ENCODE assay signal across 20 cellular contexts in genomic region chr1:55067914-55068313, GRCh38. TPM values are rescaled to one million over a fixed set of nuclear protein-coding genes. Genes with fewer than 3 reads are reported as not detected.
A peak's percentile ranks its signal among the peaks of the same experiment; 100 is the strongest.
DNase-seq lines count a peak whose midpoint lies in the region; ATAC-seq, FAIRE-seq and TF ChIP-seq lines count a peak whose summit lies in the region.
"Had no signal": no experiment of that assay in that cellular context is flagged by ENCODE, and none has a peak within 500 bp of the region (broad histone marks: within the 10 kb centered on the region; RNA-seq: fewer than 3 reads in every experiment).

No MANE protein-coding gene starts in this region.

- no peak overlapping the region for H2AFZ ChIP-seq in OCI-LY7 (ENCODE audit: low read length)
- H2AFZ ChIP-seq: GM23338 had no signal

- no peaks in the 10 kb centered on the region for H4K20me1 ChIP-seq in OCI-LY7 (ENCODE audit: insufficient read depth, low read length)

- FAIRE-seq in islet of Langerhans (lab: Jason Lieb, UNC), result peak; percentile 49
- FAIRE-seq: A549, H54, HTR-8/SVneo had no signal

- no peaks in the 10 kb centered on the region for H3K79me2 ChIP-seq in OCI-LY7 (ENCODE audit: insufficient read depth, low read depth, low read length)

- CTCF ChIA-PET in HEK293 (lab: Yijun Ruan, JAX) (no interaction called here), OCI-LY7 (lab: Charles Lee; ENCODE audit: unreplicated experiment) (no interaction called here), A673 (lab: Charles Lee) (no interaction called here)

- H3K9me2 ChIP-seq in OCI-LY7 (ENCODE audit: insufficient read depth, low read length), result no peaks in the 10 kb centered on the region

- no peaks in the 10 kb centered on the region for H3K27me3 ChIP-seq in heart left ventricle
- no peaks in the 10 kb centered on the region for H3K27me3 ChIP-seq in gastrocnemius medialis
- H3K27me3 ChIP-seq in A673 (replicated peaks; ENCODE audit: insufficient read depth, low read depth, low read length, poor library complexity), result no peaks in the 10 kb centered on the region
- H3K27me3 ChIP-seq: BLaER1 had no signal

- H3K4me3 ChIP-seq in heart left ventricle (no peak overlapping the region), HEK293 (ENCODE audit: low read depth, low read length) (no peak overlapping the region), gastrocnemius medialis (no peak overlapping the region), OCI-LY7 (ENCODE audit: low read depth, low read length, poor library complexity, severe bottlenecking) (no peak overlapping the region), A673 (ENCODE audit: low read depth, low read length, poor library complexity, severe bottlenecking) (no peak overlapping the region)
- H3K4me3 ChIP-seq: A549, BLaER1, GM23338 had no signal

- no peak for ATAC-seq in heart left ventricle
- no peak for ATAC-seq in Right ventricle myocardium superior (ENCODE audit: poor library complexity)
- no peak for ATAC-seq in gastrocnemius medialis
- ATAC-seq: A549, GM23338 had no signal

- WGBS in heart left ventricle, 4 donors, result 59 to 70% (median 62%) methylated on average over 1 of the region's 1 CpG

- TF ChIP-seq CTCF in heart left ventricle (IDR thresholded peaks at IDR 0.05) (no peak), HEK293 (tag by site-specific recombination; IDR thresholded peaks at IDR 0.05) (no peak), gastrocnemius medialis (IDR thresholded peaks at IDR 0.05 in 4 of 5, conservative IDR thresholded peaks at IDR 0.05 in 1 of 5) (no peak), OCI-LY7 (conservative IDR thresholded peaks at IDR 0.05; ENCODE audit: low read length) (no peak), A673 (conservative IDR thresholded peaks at IDR 0.05; ENCODE audit: low read depth, low read length) (no peak)

- H3K9me3 ChIP-seq in heart left ventricle (no peaks in the 10 kb centered on the region), HEK293 (ENCODE audit: control insufficient read depth, insufficient read depth, low read depth, low read length) (no peaks in the 10 kb centered on the region), gastrocnemius medialis (no peaks in the 10 kb centered on the region), OCI-LY7 (ENCODE audit: low read length) (no peaks in the 10 kb centered on the region), A673 (ENCODE audit: low read depth, low read length, poor library complexity, severe bottlenecking) (no peaks in the 10 kb centered on the region)
- H3K9me3 ChIP-seq: A549, BLaER1 had no signal

- H3K36me3 ChIP-seq in heart left ventricle (peaks cover 0 to 69% (median 56%) of the 10 kb centered on the region in 9 donors), HEK293 (ENCODE audit: control insufficient read depth in 2 of 2, insufficient read depth in 1 of 2, low read length in 2 of 2) (peaks cover 9 to 64% of the 10 kb centered on the region in 2 experiments), gastrocnemius medialis (peaks cover 0 to 43% of the 10 kb centered on the region in 2 donors), OCI-LY7 (ENCODE audit: insufficient read depth, low read length) (peaks cover 56% of the 10 kb centered on the region), A673 (ENCODE audit: insufficient read depth, low read length, poor library complexity, severe bottlenecking) (peaks cover 60% of the 10 kb centered on the region)

- in situ Hi-C loops in gastrocnemius medialis (cut with MboI; ENCODE audit: low sequenced_read_pairs in 4 of 4), result no loop called here

- no TSS peak for BruUV-seq in OCI-LY7 (replicated peaks; lab: Mats Ljungman, UMichigan)
- BruUV-seq in A673 (replicated peaks; lab: Mats Ljungman, UMichigan), result no TSS peak

- POLR2A ChIA-PET in HEK293 (lab: Yijun Ruan, JAX), result no interaction called here
- POLR2A ChIA-PET in OCI-LY7 (lab: Charles Lee), result no interaction called here
- POLR2A ChIA-PET in A673 (lab: Charles Lee; ENCODE audit: low non-redundant PET), result no interaction called here

- no peak for TF ChIP-seq POLR2A in heart left ventricle (IDR thresholded peaks at IDR 0.05)
- TF ChIP-seq POLR2A in gastrocnemius medialis (IDR thresholded peaks at IDR 0.05), result no peak

- intact Hi-C loops in heart left ventricle (cut with DNase I), result no loop called here
- intact Hi-C loops in Right ventricle myocardium superior (cut with DNase I), result no loop called here
- intact Hi-C loops in gastrocnemius medialis (cut with DNase I; ENCODE audit: low total_unique reads), result no loop called here
- intact Hi-C loops in OCI-LY7 (cut with micrococcal nuclease; ENCODE audit: unreplicated experiment), result no loop called here
- intact Hi-C loops in A673 (cut with micrococcal nuclease; ENCODE audit: unreplicated experiment), result no loop called here

- no peak for DNase-seq in heart left ventricle
- no peak for DNase-seq in Right ventricle myocardium superior
- no peak for DNase-seq in gastrocnemius medialis
- no peak for DNase-seq in OCI-LY7 (ENCODE audit: low spot score)
- DNase-seq in A673 (ENCODE audit: low spot score), result no peak
- DNase-seq: CD4-positive, alpha-beta memory T cell; DMS153; GDM1; HCEC 1CT; HFFc6 had no signal

- H3K4me1 ChIP-seq in heart left ventricle, result peaks cover 0 to 53% (median 23%) of the 10 kb centered on the region in 12 donors
- no peaks in the 10 kb centered on the region for H3K4me1 ChIP-seq in HEK293 (ENCODE audit: control insufficient read depth, insufficient read depth, low read length)
- peaks cover 43 to 51% of the 10 kb centered on the region in 2 donors for H3K4me1 ChIP-seq in gastrocnemius medialis
- H3K4me1 ChIP-seq in OCI-LY7 (ENCODE audit: insufficient read depth, low read length, poor library complexity, severe bottlenecking), result peaks cover 9% of the 10 kb centered on the region
- no peaks in the 10 kb centered on the region for H3K4me1 ChIP-seq in A673 (ENCODE audit: insufficient read depth, low read length, poor library complexity, severe bottlenecking)

- no peak overlapping the region for H3K4me2 ChIP-seq in OCI-LY7 (ENCODE audit: low read length)
- H3K4me2 ChIP-seq: A549, BLaER1, GM23338 had no signal

- H3K27ac ChIP-seq in heart left ventricle, result peak overlapping the region in 8 of 12 donors; percentile 34 to 93 (median 75)
- H3K27ac ChIP-seq in HEK293 (ENCODE audit: extremely low read depth, low read depth, low read length), result no peak overlapping the region
- peak overlapping the region; percentile 40 to 67 (median 56) for H3K27ac ChIP-seq in gastrocnemius medialis
- H3K27ac ChIP-seq in OCI-LY7 (ENCODE audit: low read depth, low read length, poor library complexity, severe bottlenecking), result no peak overlapping the region
- H3K27ac ChIP-seq in A673 (ENCODE audit: low read depth, low read length, poor library complexity, severe bottlenecking), result no peak overlapping the region
- H3K27ac ChIP-seq: 22Rv1, A549, BLaER1 had no signal

TF ChIP-seq in HEK293, 187 proteins besides CTCF, POLR2A, EP300 and RAD21:
- TF ChIP-seq ZSCAN16 (tag by site-specific recombination; IDR thresholded peaks at IDR 0.05) (no peak), ZBTB17 (tag by site-specific recombination; IDR thresholded peaks at IDR 0.05) (peak; percentile 61; the same call in 1 of the 2 replicates), BCL11B (tag by site-specific recombination; IDR thresholded peaks at IDR 0.05; ENCODE audit: low read depth) (no peak), ZNF837 (tag by site-specific recombination; IDR thresholded peaks at IDR 0.05) (no peak), PRDM6 (tag by site-specific recombination; IDR thresholded peaks at IDR 0.05) (no peak), ZNF23 (tag by site-specific recombination; IDR thresholded peaks at IDR 0.05; ENCODE audit: borderline replicate concordance) (no peak), ZSCAN23 (tag by site-specific recombination; IDR thresholded peaks at IDR 0.05) (no peak), ZNF155 (tag by site-specific recombination; IDR thresholded peaks at IDR 0.05) (no peak)
- TF ChIP-seq, protein P1, sequence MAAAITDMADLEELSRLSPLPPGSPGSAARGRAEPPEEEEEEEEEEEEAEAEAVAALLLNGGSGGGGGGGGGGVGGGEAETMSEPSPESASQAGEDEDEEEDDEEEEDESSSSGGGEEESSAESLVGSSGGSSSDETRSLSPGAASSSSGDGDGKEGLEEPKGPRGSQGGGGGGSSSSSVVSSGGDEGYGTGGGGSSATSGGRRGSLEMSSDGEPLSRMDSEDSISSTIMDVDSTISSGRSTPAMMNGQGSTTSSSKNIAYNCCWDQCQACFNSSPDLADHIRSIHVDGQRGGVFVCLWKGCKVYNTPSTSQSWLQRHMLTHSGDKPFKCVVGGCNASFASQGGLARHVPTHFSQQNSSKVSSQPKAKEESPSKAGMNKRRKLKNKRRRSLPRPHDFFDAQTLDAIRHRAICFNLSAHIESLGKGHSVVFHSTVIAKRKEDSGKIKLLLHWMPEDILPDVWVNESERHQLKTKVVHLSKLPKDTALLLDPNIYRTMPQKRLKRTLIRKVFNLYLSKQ (tag by site-specific recombination; IDR thresholded peaks at IDR 0.05; ENCODE audit: borderline replicate concordance), result no peak
TF ChIP-seq in HEK293: peak in this region for 1.

RNA-seq across cellular contexts. Expression of gene PCSK9, which starts 28.6 kb away (rescaled TPM):
- under 1 TPM in 1 of 9 donors, not detected in 8; 0.45 TPM for total RNA-seq in heart left ventricle
- polyA plus RNA-seq in heart left ventricle, result under 1 TPM in 1 of 2 donors, not detected in 1; 0.04 TPM
- not detected for total RNA-seq in Right ventricle myocardium superior
- under 1 TPM in 1 of 4 donors, not detected in 3; 0.07 TPM for total RNA-seq in gastrocnemius medialis
- not detected in 2 replicates for total RNA-seq in OCI-LY7 (2014; rRNA removed; shearing (Covaris generic))
- not detected in 2 replicates for total RNA-seq in OCI-LY7 (2022)
- 38.9 and 41.9 TPM in 2 replicates for total RNA-seq in A673 (2021)
- total RNA-seq: CD4-positive, alpha-beta memory T cell had no signal
- polyA plus RNA-seq: CD14-positive monocyte; CD4-positive, alpha-beta memory T cell; IgD-negative memory B cell had no signal

Comparison
In these comparisons a context has a peak if more than half of its experiments do, and no peak if none do; other contexts are left out.
1. H3K27ac ChIP-seq: peak in heart left ventricle (8 of 12) and gastrocnemius medialis (4 of 4); none in HEK293 (single experiment), OCI-LY7 (single experiment) and A673 (single experiment).
2. RNA of gene PCSK9, which starts 28.6 kb away (total RNA-seq): 38.9 to 41.9 TPM in A673; not detected in OCI-LY7, 0.45 TPM in heart left ventricle, not detected in Right ventricle myocardium superior (single experiment) and 0.07 TPM in gastrocnemius medialis; every median in the first group is over 10 times any median in the second.